In the genomic region with DNA sequence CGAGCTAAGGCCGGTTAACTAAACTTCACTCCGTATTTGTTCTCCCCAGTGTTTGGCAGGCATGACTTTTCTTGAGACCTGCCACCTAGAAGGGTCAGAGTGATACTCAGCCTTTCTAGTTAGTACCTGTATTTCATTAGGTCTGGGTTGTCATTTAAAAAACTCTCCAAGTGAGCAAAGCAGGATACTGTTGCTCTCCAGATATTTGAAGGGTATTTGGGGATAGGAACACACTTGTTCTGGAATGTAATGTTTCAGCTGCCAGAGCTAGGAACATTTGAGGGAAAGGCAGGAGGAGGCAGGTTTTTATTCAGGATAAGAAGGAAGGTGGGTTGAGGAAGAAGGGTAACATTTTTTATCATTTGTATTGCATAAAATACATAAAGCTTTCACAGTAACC, we compare ENCODE assay signal across 16 cellular contexts.
A peak's percentile ranks its signal among the peaks of the same experiment; 100 is the strongest.
DNase-seq lines count a peak whose midpoint lies in the region; ATAC-seq, FAIRE-seq and TF ChIP-seq lines count a peak whose summit lies in the region.
"Had no signal": no experiment of that assay in that cellular context is flagged by ENCODE, and none has a peak within 500 bp of the region (broad histone marks: within the 10 kb centered on the region; RNA-seq: fewer than 3 reads in every experiment).

No MANE protein-coding gene starts in this region.

- H3K4me1 Mint-ChIP-seq in MCF 10A (ENCODE audit: insufficient read depth, unreplicated experiment) (peaks cover 24% of the 10 kb centered on the region), mesothelial cell of epicardium (peaks cover 2% of the 10 kb centered on the region)

- TF ChIP-seq CTCF in breast epithelium (IDR thresholded peaks at IDR 0.05) (no peak), MCF 10A (IDR thresholded peaks at IDR 0.05; ENCODE audit: unreplicated experiment) (no peak), foreskin keratinocyte (conservative IDR thresholded peaks at IDR 0.05) (no peak), mesothelial cell of epicardium (IDR thresholded peaks at IDR 0.05; ENCODE audit: unreplicated experiment) (no peak), right lobe of liver (IDR thresholded peaks at IDR 0.05) (no peak)

- 98% methylated on average over 3 of the region's 3 CpGs for WGBS in right lobe of liver (ENCODE audit: insufficient coverage, low coverage, low lambda C conversion rate, missing lambda C conversion rate)

- H3K36me3 Mint-ChIP-seq in MCF 10A (ENCODE audit: insufficient read depth, unreplicated experiment) (peaks cover 21% of the 10 kb centered on the region), mesothelial cell of epicardium (peaks cover 19% of the 10 kb centered on the region)

- FAIRE-seq in HTR-8/SVneo (lab: Jason Lieb, UNC), result no peak
- FAIRE-seq: A549 had no signal

- no TSS peak for BruUV-seq in MCF 10A (replicated peaks; lab: Mats Ljungman, UMichigan)

- H3K27me3 ChIP-seq in breast epithelium (no peaks in the 10 kb centered on the region), foreskin keratinocyte (no peaks in the 10 kb centered on the region), right lobe of liver (no peaks in the 10 kb centered on the region)

- DNase-seq in breast epithelium (ENCODE audit: low spot score in 2 of 2), result no peak
- no peak for DNase-seq in MCF 10A (ENCODE audit: unreplicated experiment)
- DNase-seq in foreskin keratinocyte, result peak; percentile 61 to 75
- DNase-seq in mesothelial cell of epicardium (ENCODE audit: low spot score in 2 of 2, unreplicated experiment in 2 of 2), result no peak
- DNase-seq in right lobe of liver, result no peak
- DNase-seq in HTR-8/SVneo (ENCODE audit: insufficient read length, low spot score), result no peak
- no peak for DNase-seq in T-helper 2 cell
- DNase-seq: CD4-positive, alpha-beta memory T cell; DMS153; GDM1; GM23248; HCEC 1CT had no signal

- H3K4me3 Mint-ChIP-seq in MCF 10A (ENCODE audit: unreplicated experiment), result no peak overlapping the region
- H3K4me3 Mint-ChIP-seq in mesothelial cell of epicardium, result no peak overlapping the region
- H3K4me3 Mint-ChIP-seq: CD4-positive, alpha-beta memory T cell had no signal

- CTCF ChIA-PET in MCF 10A (lab: Yijun Ruan, JAX), result interaction anchor here (5.3 kb wide), 1 partner anchor 19 kb away, joined by 33 read pairs; no protein-coding TSS in a partner anchor

- H3K9me3 Mint-ChIP-seq in MCF 10A (ENCODE audit: unreplicated experiment), result no peaks in the 10 kb centered on the region
- peaks cover 5% of the 10 kb centered on the region for H3K9me3 Mint-ChIP-seq in mesothelial cell of epicardium
- H3K9me3 Mint-ChIP-seq: CD4-positive, alpha-beta memory T cell had no signal

- H3K36me3 ChIP-seq in breast epithelium, result no peaks in the 10 kb centered on the region
- peaks cover 0 to 3% (median 0%) of the 10 kb centered on the region in 4 donors for H3K36me3 ChIP-seq in right lobe of liver

- H3K9me3 ChIP-seq in breast epithelium (no peaks in the 10 kb centered on the region), right lobe of liver (no peaks in the 10 kb centered on the region)
- H3K9me3 ChIP-seq: A549 had no signal

- H3K27ac ChIP-seq in breast epithelium, result peak overlapping the region; percentile 53 to 66
- H3K27ac ChIP-seq in foreskin keratinocyte, result peak overlapping the region; percentile 4
- H3K27ac ChIP-seq in right lobe of liver, result no peak overlapping the region
- H3K27ac ChIP-seq: 22Rv1, A549, C4-2B, GM23248 had no signal

- POLR2A ChIA-PET in MCF 10A (lab: Yijun Ruan, JAX), result no interaction called here

- no peaks in the 10 kb centered on the region for H3K4me1 ChIP-seq in breast epithelium
- H3K4me1 ChIP-seq in foreskin keratinocyte, result peaks cover 45% of the 10 kb centered on the region
- H3K4me1 ChIP-seq in right lobe of liver, result peaks cover 0 to 16% (median 5%) of the 10 kb centered on the region in 4 donors

- H3K27me3 Mint-ChIP-seq in MCF 10A (ENCODE audit: insufficient read depth, unreplicated experiment) (no peaks in the 10 kb centered on the region), mesothelial cell of epicardium (ENCODE audit: low read depth) (no peaks in the 10 kb centered on the region)
- H3K27me3 Mint-ChIP-seq: CD4-positive, alpha-beta memory T cell had no signal

- TF ChIP-seq POLR2A in breast epithelium (IDR thresholded peaks at IDR 0.05) (no peak), right lobe of liver (IDR thresholded peaks at IDR 0.05) (no peak)

- H3K27ac Mint-ChIP-seq in MCF 10A (ENCODE audit: low read depth, unreplicated experiment) (no peak overlapping the region), mesothelial cell of epicardium (peak overlapping the region; percentile 31)
- H3K27ac Mint-ChIP-seq: CD4-positive, alpha-beta memory T cell had no signal

- ATAC-seq in foreskin keratinocyte, result peak; percentile 30
- ATAC-seq in GM21390 (IDR thresholded peaks at IDR 0.05; ENCODE audit: unreplicated experiment), result no peak
- no peak for ATAC-seq in right lobe of liver
- ATAC-seq: A549 had no signal

- intact Hi-C loops in breast epithelium (cut with DNase I; ENCODE audit: low total_unique reads) (no loop called here), MCF 10A (cut with micrococcal nuclease) (no loop called here), right lobe of liver (cut with DNase I) (loop anchor here in 1 of 2 donors (10.0 kb wide), 1 partner anchor 58 kb away; no protein-coding TSS in a partner anchor)

- H3K4me3 ChIP-seq in breast epithelium (no peak overlapping the region), right lobe of liver (no peak overlapping the region)
- H3K4me3 ChIP-seq: A549, GM23248 had no signal

Comparison
In these comparisons a context has a peak if more than half of its experiments do, and no peak if none do; other contexts are left out.
1. DNase-seq: peak in foreskin keratinocyte (2 of 2); none in breast epithelium (0 of 2), MCF 10A (single experiment), mesothelial cell of epicardium (0 of 2), right lobe of liver (0 of 3), HTR-8/SVneo (single experiment) and T-helper 2 cell (0 of 5).
2. H3K27ac ChIP-seq: peak in breast epithelium (2 of 2) and foreskin keratinocyte (single experiment); none in right lobe of liver (0 of 3).